ENCODE assay signal across 1 cellular context in genomic region chr4:114038762-114039392, GRCh38.
TF ChIP-seq lines count a peak whose summit lies in the region.

No MANE protein-coding gene starts in this region.

TF ChIP-seq in HepG2, 621 proteins besides CTCF, POLR2A, EP300 and RAD21:
- TF ChIP-seq FOXK1 (CRISPR knock-in tag; IDR thresholded peaks at IDR 0.05; ENCODE audit: borderline replicate concordance, low read depth) (no peak), ELF4 (CRISPR knock-in tag; IDR thresholded peaks at IDR 0.05; ENCODE audit: borderline replicate concordance) (no peak), NR0B2 (CRISPR knock-in tag; IDR thresholded peaks at IDR 0.05) (no peak), ZNF777 (CRISPR knock-in tag; IDR thresholded peaks at IDR 0.05) (no peak), TMF1 (CRISPR knock-in tag; IDR thresholded peaks at IDR 0.05; ENCODE audit: low read depth) (no peak), YEATS4 (CRISPR knock-in tag; IDR thresholded peaks at IDR 0.05; ENCODE audit: borderline replicate concordance) (no peak), MBD4 (IDR thresholded peaks at IDR 0.05; ENCODE audit: borderline replicate concordance, low read length) (no peak), XRCC5 (optimal IDR thresholded peaks at IDR 0.05; ENCODE audit: low read length) (no peak), KLF15 (CRISPR knock-in tag; IDR thresholded peaks at IDR 0.05; ENCODE audit: borderline replicate concordance) (no peak), CHD4 (IDR thresholded peaks at IDR 0.05; ENCODE audit: borderline replicate concordance, low read length) (no peak), ZBTB26 (CRISPR knock-in tag; IDR thresholded peaks at IDR 0.05; ENCODE audit: borderline replicate concordance) (no peak), CHD2 (IDR thresholded peaks at IDR 0.05; ENCODE audit: low read depth, low read length) (no peak), SNAPC5 (CRISPR knock-in tag; IDR thresholded peaks at IDR 0.05; ENCODE audit: borderline replicate concordance) (no peak), XBP1 (CRISPR knock-in tag; IDR thresholded peaks at IDR 0.05) (no peak), ZNF430 (CRISPR knock-in tag; IDR thresholded peaks at IDR 0.05) (no peak), ZNF468 (CRISPR knock-in tag; IDR thresholded peaks at IDR 0.05) (no peak), KAT8 (CRISPR knock-in tag; IDR thresholded peaks at IDR 0.05) (no peak)
